In genomic region chr15:58755956-58756355, GRCh38 we compare ENCODE assay signal across 17 cellular contexts. TPM values are rescaled to one million over a fixed set of nuclear protein-coding genes. Genes with fewer than 3 reads are reported as not detected.
DNase-seq lines count a peak whose midpoint lies in the region; ATAC-seq and TF ChIP-seq lines count a peak whose summit lies in the region.
"Had no signal": no experiment of that assay in that cellular context is flagged by ENCODE, and none has a peak within 500 bp of the region (broad histone marks: within the 10 kb centered on the region; RNA-seq: fewer than 3 reads in every experiment).

No MANE protein-coding gene starts in this region.

- no peaks in the 10 kb centered on the region for H3K36me3 Mint-ChIP-seq in Calu3 (ENCODE audit: insufficient read depth, unreplicated experiment)
- H3K36me3 Mint-ChIP-seq: immature natural killer cell had no signal

- H3K9me3 Mint-ChIP-seq in Calu3 (ENCODE audit: low read depth, unreplicated experiment), result no peaks in the 10 kb centered on the region
- H3K9me3 Mint-ChIP-seq: activated CD4-positive, alpha-beta T cell treated with anti-CD3 and anti-CD28 coated beads, Interleukin-2, amount 10 ng/mL, durations not matched to agents 24 days and 14 days; central memory CD8-positive, alpha-beta T cell; effector memory CD8-positive, alpha-beta T cell; immature natural killer cell had no signal

- intact Hi-C loops in Calu3 (cut with micrococcal nuclease; ENCODE audit: unreplicated experiment), result no loop called here

- no peak for ATAC-seq in GM19035 (IDR thresholded peaks at IDR 0.05; ENCODE audit: unreplicated experiment)
- ATAC-seq: effector memory CD8-positive, alpha-beta T cell had no signal

- DNase-seq in NCI-H2171 treated with DMSO at 0.1 percent for 48 hours (lab: John Stamatoyannopoulos, UW) (peak; percentile 33), NCI-H2171 (lab: John Stamatoyannopoulos, UW) (no peak), Calu3 (peak; percentile 40), SK-N-DZ (ENCODE audit: low spot score) (peak; percentile 22), globus pallidus (ENCODE audit: low spot score) (peak; percentile 36), NCI-H2029 (lab: John Stamatoyannopoulos, UW) (no peak), NCI-H1092 (lab: John Stamatoyannopoulos, UW) (no peak)
- DNase-seq: ACHN; activated CD4-positive, alpha-beta T cell treated with anti-CD3 and anti-CD28 coated beads, Interleukin-2, amount 10 ng/mL, durations not matched to agents 24 days and 14 days; activated gamma-delta T cell treated with Interleukin-2 at 50 U/mL for 16 hours; DMS79; effector memory CD8-positive, alpha-beta T cell; HCEC 1CT; immature natural killer cell; MM.1S had no signal

- no peaks in the 10 kb centered on the region for H3K27me3 Mint-ChIP-seq in Calu3 (ENCODE audit: unreplicated experiment)
- H3K27me3 Mint-ChIP-seq: activated CD4-positive, alpha-beta T cell treated with anti-CD3 and anti-CD28 coated beads, Interleukin-2, amount 10 ng/mL, durations not matched to agents 24 days and 14 days; central memory CD8-positive, alpha-beta T cell; effector memory CD8-positive, alpha-beta T cell had no signal

- CTCF ChIA-PET in Calu3 (lab: Charles Lee), result interaction anchor here (0.7 to 1.6 kb wide), 4 partner anchors 13 to 528 kb away, joined by 3 to 7 read pairs (median 5); partner anchors contain the start of gene MINDY2

- TF ChIP-seq CTCF in Calu3 (IDR thresholded peaks at IDR 0.05; ENCODE audit: unreplicated experiment), result no peak

- H3K27ac Mint-ChIP-seq in Calu3 (ENCODE audit: unreplicated experiment), result no peak overlapping the region
- H3K27ac Mint-ChIP-seq: activated CD4-positive, alpha-beta T cell treated with anti-CD3 and anti-CD28 coated beads, Interleukin-2, amount 10 ng/mL, durations not matched to agents 24 days and 14 days; effector memory CD8-positive, alpha-beta T cell; immature natural killer cell had no signal

- peaks cover 12% of the 10 kb centered on the region for H3K4me1 Mint-ChIP-seq in Calu3 (ENCODE audit: low read depth, unreplicated experiment)
- H3K4me1 Mint-ChIP-seq: central memory CD8-positive, alpha-beta T cell had no signal

- BruUV-seq in Calu3 (replicated peaks; lab: Mats Ljungman, UMichigan), result no TSS peak

- no peak overlapping the region for H3K4me3 Mint-ChIP-seq in Calu3 (ENCODE audit: low read depth, unreplicated experiment)
- H3K4me3 Mint-ChIP-seq: activated CD4-positive, alpha-beta T cell treated with anti-CD3 and anti-CD28 coated beads, Interleukin-2, amount 10 ng/mL, durations not matched to agents 24 days and 14 days; central memory CD8-positive, alpha-beta T cell; effector memory CD8-positive, alpha-beta T cell; immature natural killer cell had no signal

RNA-seq across cellular contexts. Expression of gene ADAM10, which starts 6.4 kb away (rescaled TPM):
- total RNA-seq in Calu3 (2022), result 407 and 474 TPM in 2 replicates
- polyA plus RNA-seq in SK-N-DZ (2014; cell fraction: cytosol; rRNA removed), result 33.8 and 39.6 TPM in 2 replicates
- 23.2 and 31.3 TPM in 2 replicates for polyA plus RNA-seq in SK-N-DZ (2014; cell fraction: nucleus; rRNA removed)

RNA-seq across cellular contexts. Expression of gene MINDY2, which starts 15.1 kb away (rescaled TPM):
- total RNA-seq in Calu3 (2022), result 46.2 and 59.0 TPM in 2 replicates
- 8.0 and 9.0 TPM in 2 replicates for polyA plus RNA-seq in SK-N-DZ (2014; cell fraction: cytosol; rRNA removed)
- 3.5 and 5.3 TPM in 2 replicates for polyA plus RNA-seq in SK-N-DZ (2014; cell fraction: nucleus; rRNA removed)

Comparison
In these comparisons a context has a peak if more than half of its experiments do, and no peak if none do; other contexts are left out.
1. DNase-seq: peak in NCI-H2171 treated with DMSO at 0.1 percent for 48 hours (single experiment), Calu3 (single experiment), SK-N-DZ (single experiment) and globus pallidus (single experiment); none in NCI-H2171 (single experiment), NCI-H2029 (single experiment) and NCI-H1092 (single experiment).